14 cellular contexts compared by ENCODE assay signal in the genomic region with DNA sequence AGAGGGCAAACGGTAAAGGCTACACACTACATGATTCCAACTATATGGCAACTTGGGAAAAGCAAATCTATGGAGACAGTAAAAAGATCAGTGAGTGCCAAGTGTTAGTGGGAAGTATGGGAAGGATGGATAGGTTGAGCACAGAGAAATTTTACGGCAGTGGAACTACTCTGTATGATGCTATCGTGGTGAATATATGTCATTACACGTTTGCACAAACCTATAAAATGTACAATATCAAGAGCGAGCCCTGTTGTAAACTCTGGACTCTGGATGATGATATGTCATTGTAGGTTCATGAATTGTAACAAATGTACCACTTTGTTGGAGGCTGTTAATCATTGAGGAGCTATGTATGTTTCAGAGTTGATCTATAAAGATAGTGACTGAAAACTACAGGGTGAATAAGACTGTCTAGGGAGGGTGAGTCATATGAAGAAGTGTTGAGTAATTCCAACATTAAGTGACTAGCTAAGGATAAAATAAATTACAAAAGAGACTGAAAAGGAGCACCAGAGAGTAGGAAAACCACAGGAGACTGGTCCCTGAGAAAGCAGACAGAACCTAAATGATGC.
DNase-seq lines count a peak whose midpoint lies in the region; ATAC-seq and TF ChIP-seq lines count a peak whose summit lies in the region.
"Had no signal": no experiment of that assay in that cellular context is flagged by ENCODE, and none has a peak within 500 bp of the region (broad histone marks: within the 10 kb centered on the region; RNA-seq: fewer than 3 reads in every experiment).

No MANE protein-coding gene starts in this region.

- no peaks in the 10 kb centered on the region for H3K9me3 ChIP-seq in mammary epithelial cell (replicated peaks; ENCODE audit: insufficient read depth, low read length)
- H3K9me3 ChIP-seq: body of pancreas had no signal

- ATAC-seq in stimulated activated naive CD8-positive, alpha-beta T cell treated with anti-CD3 and anti-CD28 coated beads, Interleukin-15, Interleukin-2, amounts not matched to agents 100 U/mL and 50 U/mL, for 24 hours = peak; percentile 19
- no peak for ATAC-seq in stimulated activated naive CD8-positive, alpha-beta T cell treated with anti-CD3 and anti-CD28 coated beads, Interleukin-15, amount 100 ng/mL, for 72 hours
- peak; percentile 75 for ATAC-seq in HG03460 (IDR thresholded peaks at IDR 0.05; ENCODE audit: unreplicated experiment)
- ATAC-seq: body of pancreas, Panc1 had no signal

- H3K4me1 ChIP-seq in mammary epithelial cell (ENCODE audit: insufficient read depth, low read length) = peaks cover 5% of the 10 kb centered on the region
- H3K4me1 ChIP-seq: body of pancreas had no signal

- no peak for DNase-seq in stimulated activated naive CD8-positive, alpha-beta T cell treated with anti-CD3 and anti-CD28 coated beads, Interleukin-15, Interleukin-2, amounts not matched to agents 100 U/mL and 50 U/mL, for 24 hours
- DNase-seq in stimulated activated naive CD8-positive, alpha-beta T cell treated with anti-CD3 and anti-CD28 coated beads, Interleukin-15, amount 100 ng/mL, for 72 hours = no peak
- DNase-seq in mammary epithelial cell (peak; percentile 70), NCI-H187 treated with DMSO at 0.1 percent for 48 hours (lab: John Stamatoyannopoulos, UW) (no peak), activated gamma-delta T cell treated with Interleukin-2 at 50 U/mL for 16 hours (no peak), iPS-NIHi7 (ENCODE audit: extremely low spot score) (no peak)
- no peak for DNase-seq in effector CD4-positive, alpha-beta T cell
- DNase-seq: activated CD8-positive, alpha-beta memory T cell treated with anti-CD3 and anti-CD28 coated beads, Interleukin-2, amount 50 U/mL, for 48 hours; body of pancreas; DMS79; Kasumi-1; NCI-H226 had no signal

- H3K9me3 Mint-ChIP-seq in stimulated activated naive CD8-positive, alpha-beta T cell treated with anti-CD3 and anti-CD28 coated beads, Interleukin-15, amount 100 ng/mL, for 72 hours = peaks cover 6 to 28% of the 10 kb centered on the region in 2 donors

- no peaks in the 10 kb centered on the region for H3K79me2 ChIP-seq in mammary epithelial cell (ENCODE audit: insufficient read depth, low read length)

- no peak overlapping the region for H3K4me3 Mint-ChIP-seq in stimulated activated naive CD8-positive, alpha-beta T cell treated with anti-CD3 and anti-CD28 coated beads, Interleukin-15, amount 100 ng/mL, for 72 hours

- no peaks in the 10 kb centered on the region for H4K20me1 ChIP-seq in mammary epithelial cell (ENCODE audit: insufficient read depth, low read length)

- no peak overlapping the region for H3K4me2 ChIP-seq in mammary epithelial cell (ENCODE audit: insufficient read depth, low read depth, low read length)

- in situ Hi-C loops in mammary epithelial cell (cut with MboI; ENCODE audit: low sequenced_read_pairs in 2 of 2) = no loop called here

- H3K4me1 Mint-ChIP-seq in stimulated activated naive CD8-positive, alpha-beta T cell treated with anti-CD3 and anti-CD28 coated beads, Interleukin-15, amount 100 ng/mL, for 72 hours = no peaks in the 10 kb centered on the region

- H3K27ac Mint-ChIP-seq in stimulated activated naive CD8-positive, alpha-beta T cell treated with anti-CD3 and anti-CD28 coated beads, Interleukin-15, amount 100 ng/mL, for 72 hours = no peak overlapping the region

- H3K36me3 ChIP-seq in mammary epithelial cell (ENCODE audit: insufficient read depth, low read length) = no peaks in the 10 kb centered on the region

- H3K27me3 ChIP-seq in mammary epithelial cell (ENCODE audit: insufficient read depth, low read length) = no peaks in the 10 kb centered on the region
- H3K27me3 ChIP-seq: body of pancreas had no signal

- no peak for TF ChIP-seq CTCF in mammary epithelial cell (conservative IDR thresholded peaks at IDR 0.05 in 1 of 2, IDR thresholded peaks at IDR 0.05 in 1 of 2; ENCODE audit: extremely low read depth in 1 of 2, insufficient read depth in 1 of 2, low read depth in 1 of 2, low read length in 2 of 2)

- CTCF ChIA-PET in mammary epithelial cell (lab: Charles Lee; ENCODE audit: low non-redundant PET) = no interaction called here

- H3K27ac ChIP-seq in mammary epithelial cell (ENCODE audit: insufficient read depth, low read depth, low read length) = no peak overlapping the region
- H3K27ac ChIP-seq: body of pancreas had no signal

- intact Hi-C loops in mammary epithelial cell (cut with micrococcal nuclease) = no loop called here

- dilution Hi-C loops in mammary epithelial cell (cut with HindIII; ENCODE audit: low sequenced_read_pairs) = no loop called here

- no peak overlapping the region for H2AFZ ChIP-seq in mammary epithelial cell (ENCODE audit: low read depth, low read length)

- H3K27me3 Mint-ChIP-seq in stimulated activated naive CD8-positive, alpha-beta T cell treated with anti-CD3 and anti-CD28 coated beads, Interleukin-15, amount 100 ng/mL, for 72 hours = no peaks in the 10 kb centered on the region

- 90% methylated on average over 5 of the region's 5 CpGs for WGBS in mammary epithelial cell (ENCODE audit: low coverage, missing lambda C conversion rate)

- no peak overlapping the region for H3K9ac ChIP-seq in mammary epithelial cell (ENCODE audit: insufficient read depth, low read length)

- no peak overlapping the region for H3K4me3 ChIP-seq in mammary epithelial cell (replicated peaks in 1 of 3; ENCODE audit: insufficient read depth in 1 of 3, low read depth in 2 of 3, low read length in 3 of 3)
- H3K4me3 ChIP-seq: body of pancreas had no signal

- BruUV-seq in mammary epithelial cell (replicated peaks; lab: Mats Ljungman, UMichigan) = no TSS peak
